ENCODE assay signal across 19 cellular contexts in genomic region chr6:47256361-47256760, GRCh38.
"Had no signal": no experiment of that assay in that cellular context is flagged by ENCODE, and none has a peak within 500 bp of the region (broad histone marks: within the 10 kb centered on the region; RNA-seq: fewer than 3 reads in every experiment).

No MANE protein-coding gene starts in this region.

- H3K4me1 Mint-ChIP-seq: activated CD4-positive, alpha-beta T cell treated with anti-CD3 and anti-CD28 coated beads, Interleukin-2, amount 10 ng/mL, durations not matched to agents 7 days and 5 days; activated naive CD4-positive, alpha-beta T cell treated with anti-CD3 and anti-CD28 coated beads, Interleukin-2, amount 10 ng/mL, durations not matched to agents 7 days and 5 days had no signal

- H3K9me3 ChIP-seq: body of pancreas, gastroesophageal sphincter, heart left ventricle, left lung, thoracic aorta, upper lobe of left lung had no signal

- H3K4me1 ChIP-seq: body of pancreas, gastroesophageal sphincter, heart left ventricle, left lung, upper lobe of left lung had no signal

- H3K36me3 ChIP-seq: thoracic aorta had no signal

- DNase-seq: activated CD4-positive, alpha-beta T cell treated with anti-CD3 and anti-CD28 coated beads, Interleukin-2, amount 10 ng/mL, durations not matched to agents 7 days and 5 days; activated CD8-positive, alpha-beta memory T cell treated with anti-CD3 and anti-CD28 coated beads, Interleukin-2, amount 50 U/mL, for 4 hours; activated naive CD4-positive, alpha-beta T cell treated with anti-CD3 and anti-CD28 coated beads, Interleukin-2, amount 10 ng/mL, durations not matched to agents 7 days and 5 days; activated T-cell treated with anti-CD3 and anti-CD28 coated beads, Interleukin-2, amount 50 U/mL, for 4 hours; body of pancreas; caudate nucleus; dorsolateral prefrontal cortex; heart left ventricle; left lung; occipital lobe; small intestine; stimulated activated CD4-positive, alpha-beta T cell treated with anti-CD3 and anti-CD28 coated beads, Interleukin-15, amount 100 ng/mL, for 24 hours; stimulated activated CD4-positive, alpha-beta T cell treated with anti-CD3 and anti-CD28 coated beads, Interleukin-2, amount 100 ng/mL, for 48 hours; stimulated activated naive CD8-positive, alpha-beta T cell treated with anti-CD3 and anti-CD28 coated beads, Interleukin-15, amount 100 ng/mL, for 72 hours; T-helper 1 cell; T-helper 9 cell; upper lobe of left lung had no signal

- H3K27me3 ChIP-seq: body of pancreas, dorsolateral prefrontal cortex, gastroesophageal sphincter, heart left ventricle, left lung, upper lobe of left lung had no signal

- H3K4me3 ChIP-seq: body of pancreas, dorsolateral prefrontal cortex, gastroesophageal sphincter, heart left ventricle, left lung, thoracic aorta, upper lobe of left lung had no signal

- H3K4me3 Mint-ChIP-seq: activated CD4-positive, alpha-beta T cell treated with anti-CD3 and anti-CD28 coated beads, Interleukin-2, amount 10 ng/mL, durations not matched to agents 7 days and 5 days; activated naive CD4-positive, alpha-beta T cell treated with anti-CD3 and anti-CD28 coated beads, Interleukin-2, amount 10 ng/mL, durations not matched to agents 7 days and 5 days; activated T-cell treated with anti-CD3 and anti-CD28 coated beads, Interleukin-2, amount 50 U/mL, for 4 hours; stimulated activated naive CD8-positive, alpha-beta T cell treated with anti-CD3 and anti-CD28 coated beads, Interleukin-15, amount 100 ng/mL, for 72 hours had no signal

- H3K9me3 Mint-ChIP-seq: activated CD4-positive, alpha-beta T cell treated with anti-CD3 and anti-CD28 coated beads, Interleukin-2, amount 10 ng/mL, durations not matched to agents 7 days and 5 days; activated naive CD4-positive, alpha-beta T cell treated with anti-CD3 and anti-CD28 coated beads, Interleukin-2, amount 10 ng/mL, durations not matched to agents 7 days and 5 days; activated T-cell treated with anti-CD3 and anti-CD28 coated beads, Interleukin-2, amount 50 U/mL, for 4 hours; stimulated activated naive CD8-positive, alpha-beta T cell treated with anti-CD3 and anti-CD28 coated beads, Interleukin-15, amount 100 ng/mL, for 72 hours had no signal

- H3K27ac Mint-ChIP-seq: activated CD4-positive, alpha-beta T cell treated with anti-CD3 and anti-CD28 coated beads, Interleukin-2, amount 10 ng/mL, durations not matched to agents 7 days and 5 days; activated naive CD4-positive, alpha-beta T cell treated with anti-CD3 and anti-CD28 coated beads, Interleukin-2, amount 10 ng/mL, durations not matched to agents 7 days and 5 days; stimulated activated naive CD8-positive, alpha-beta T cell treated with anti-CD3 and anti-CD28 coated beads, Interleukin-15, amount 100 ng/mL, for 72 hours had no signal

- H3K36me3 Mint-ChIP-seq: activated naive CD4-positive, alpha-beta T cell treated with anti-CD3 and anti-CD28 coated beads, Interleukin-2, amount 10 ng/mL, durations not matched to agents 7 days and 5 days had no signal

- H3K27me3 Mint-ChIP-seq: activated CD4-positive, alpha-beta T cell treated with anti-CD3 and anti-CD28 coated beads, Interleukin-2, amount 10 ng/mL, durations not matched to agents 7 days and 5 days; stimulated activated naive CD8-positive, alpha-beta T cell treated with anti-CD3 and anti-CD28 coated beads, Interleukin-15, amount 100 ng/mL, for 72 hours had no signal

- ATAC-seq: activated T-cell treated with anti-CD3 and anti-CD28 coated beads, Interleukin-2, amount 50 U/mL, for 4 hours; body of pancreas; gastroesophageal sphincter; heart left ventricle; left lung; stimulated activated naive CD8-positive, alpha-beta T cell treated with anti-CD3 and anti-CD28 coated beads, Interleukin-15, amount 100 ng/mL, for 72 hours had no signal

- H3K27ac ChIP-seq: body of pancreas, dorsolateral prefrontal cortex, gastroesophageal sphincter, heart left ventricle, left lung, thoracic aorta, upper lobe of left lung had no signal
